Comparison of ENCODE assay signal across 15 cellular contexts in genomic region chr15:72338617-72339321, GRCh38. TPM values are rescaled to one million over a fixed set of nuclear protein-coding genes. Genes with fewer than 3 reads are reported as not detected.
A peak's percentile ranks its signal among the peaks of the same experiment; 100 is the strongest.
DNase-seq lines count a peak whose midpoint lies in the region; ATAC-seq, FAIRE-seq and TF ChIP-seq lines count a peak whose summit lies in the region.
"Had no signal": no experiment of that assay in that cellular context is flagged by ENCODE, and none has a peak within 500 bp of the region (broad histone marks: within the 10 kb centered on the region; RNA-seq: fewer than 3 reads in every experiment).

No MANE protein-coding gene starts in this region.

- CTCF ChIA-PET in A549 (lab: Yijun Ruan, JAX): interaction anchor here (0.8 to 6.2 kb wide), 10 partner anchors 15 to 743 kb away, joined by 3 to 39 read pairs (median 3); no protein-coding TSS in a partner anchor
- CTCF ChIA-PET in IMR-90 (lab: Yijun Ruan, JAX): interaction anchor here (1.5 kb wide), 1 partner anchor 26 kb away, joined by 3 read pairs; no protein-coding TSS in a partner anchor

- TF ChIP-seq POLR2A in A549 (IDR thresholded peaks at IDR 0.05; ENCODE audit: low read length) (no peak), IMR-90 (IDR thresholded peaks at IDR 0.05; ENCODE audit: low read depth, low read length) (no peak), esophagus squamous epithelium (IDR thresholded peaks at IDR 0.05) (no peak)

- DNase-seq in A549 (ENCODE audit: low read depth in 1 of 2, low spot score in 1 of 2) (peak in 1 of 2 experiments; percentile 42), IMR-90 (peak; percentile 93), esophagus squamous epithelium (lab: John Stamatoyannopoulos, UW) (no peak), T-helper 9 cell (no peak), NCI-H345 (lab: John Stamatoyannopoulos, UW) (no peak), type B pancreatic cell (ENCODE audit: extremely low spot score, unreplicated experiment) (no peak), SW480 (ENCODE audit: low spot score) (no peak)
- DNase-seq: islet precursor cell, NCI-H526 treated with DMSO at 0.1 percent for 48 hours, occipital lobe had no signal

- H3K4me2 ChIP-seq in A549 (peak overlapping the region; percentile 71), IMR-90 (ENCODE audit: low read depth, low read length) (peak overlapping the region; percentile 49)
- H3K4me2 ChIP-seq: BLaER1 had no signal

- in situ Hi-C loops in IMR-90 (cut with MboI; ENCODE audit: low sequenced_read_pairs): no loop called here

- no peaks in the 10 kb centered on the region for H3K79me1 ChIP-seq in IMR-90 (ENCODE audit: low read depth in 1 of 2, low read length in 2 of 2)

- H2AK9ac ChIP-seq in IMR-90 (replicated peaks; ENCODE audit: low read depth, low read length, poor library complexity): no peak overlapping the region

- peak overlapping the region; percentile 95 for H2BK5ac ChIP-seq in IMR-90 (ENCODE audit: low read depth, low read length, poor library complexity, severe bottlenecking)

- POLR2A ChIA-PET in A549 (lab: Yijun Ruan, JAX) (interaction anchor here (0.5 to 2.7 kb wide), 4 partner anchors 26 to 135 kb away, joined by 4 to 16 read pairs (median 8); partner anchors contain the start of genes HEXA and PKM), IMR-90 (lab: Charles Lee; ENCODE audit: unreplicated experiment) (no interaction called here)

- 0 out of 2 replicates have a peak overlapping the region, but pooled peaks have one; percentile 65 for H3K56ac ChIP-seq in IMR-90 (ENCODE audit: extremely low read depth, insufficient read depth, low read length)

- no peaks in the 10 kb centered on the region for H3K4me1 Mint-ChIP-seq in type B pancreatic cell (ENCODE audit: unreplicated experiment)

- peaks cover 4% of the 10 kb centered on the region for H3K9me1 ChIP-seq in IMR-90 (ENCODE audit: insufficient read depth, low read length)

- no peak overlapping the region; the same call in 1 of the 2 replicates for H4K91ac ChIP-seq in IMR-90 (ENCODE audit: insufficient read depth, low read depth, low read length)

- peak in 1 of 2 experiments; percentile 59; a peak in 1 of 5 replicates for TF ChIP-seq EP300 in A549 (IDR thresholded peaks at IDR 0.05)

- 85% methylated on average over 9 of the region's 9 CpGs for WGBS in A549 (ENCODE audit: missing lambda C conversion rate)
- WGBS in IMR-90 (ENCODE audit: extremely low coverage in 2 of 2, insufficient read length in 1 of 2), 2 experiments: 0% methylated on average over 1 of the region's 9 CpGs; no CpG with 5 or more reads in 1 of the 2 experiments
- 65 to 72% methylated on average over 9 of the region's 9 CpGs for WGBS in esophagus squamous epithelium, 2 donors

- no peak overlapping the region for H3K4me3 ChIP-seq in A549
- H3K4me3 ChIP-seq in IMR-90 (ENCODE audit: insufficient read depth, low read depth, low read length): no peak overlapping the region
- H3K4me3 ChIP-seq in esophagus squamous epithelium: no peak overlapping the region
- H3K4me3 ChIP-seq in muscle layer of colon (ENCODE audit: low read depth in 1 of 2, low read length in 2 of 2): no peak overlapping the region
- H3K4me3 ChIP-seq: BLaER1 had no signal

- no peaks in the 10 kb centered on the region for H3K27me3 ChIP-seq in IMR-90 (ENCODE audit: control insufficient read depth, insufficient read depth, low read length)
- H3K27me3 ChIP-seq in esophagus squamous epithelium: no peaks in the 10 kb centered on the region
- no peaks in the 10 kb centered on the region for H3K27me3 ChIP-seq in muscle layer of colon (ENCODE audit: control insufficient read depth in 1 of 2, insufficient read depth in 2 of 2, low read length in 2 of 2)
- H3K27me3 ChIP-seq: BLaER1 had no signal

- H4K5ac ChIP-seq in IMR-90 (ENCODE audit: low read depth, low read length): peak overlapping the region; percentile 19

- H4K8ac ChIP-seq in IMR-90 (ENCODE audit: low read depth in 2 of 2, low read length in 2 of 2): peak overlapping the region in 1 of 2 experiments; percentile 74; a peak in 2 of 4 replicates

- peaks cover 18% of the 10 kb centered on the region for H4K20me1 ChIP-seq in IMR-90 (ENCODE audit: insufficient read depth, low read length)
- H4K20me1 ChIP-seq: BLaER1 had no signal

- peak overlapping the region; percentile 79 for H2BK20ac ChIP-seq in IMR-90 (ENCODE audit: low read depth, low read length)

- H2AFZ ChIP-seq in IMR-90 (replicated peaks; ENCODE audit: low read length, poor library complexity): peak overlapping the region; percentile 1

- H3K9ac ChIP-seq in IMR-90 (ENCODE audit: low read depth, low read length) (0 out of 2 replicates have a peak overlapping the region, but pooled peaks have one; percentile 12), muscle layer of colon (ENCODE audit: low read length) (no peak overlapping the region)
- H3K9ac ChIP-seq: BLaER1 had no signal

- ATAC-seq in A549: peak; percentile 36 to 46; a peak in 5 of 6 replicates
- peak; percentile 83 for ATAC-seq in IMR-90 (ENCODE audit: low read depth)
- ATAC-seq: HCT116 had no signal

- peak overlapping the region; percentile 89; the same call in 1 of the 2 replicates for H2AK5ac ChIP-seq in IMR-90 (ENCODE audit: low read depth, low read length)

- H3K27ac ChIP-seq in A549 (peak overlapping the region; percentile 83 to 84), IMR-90 (ENCODE audit: insufficient read depth, low read length) (peak overlapping the region; percentile 74; the same call in 1 of the 2 replicates), esophagus squamous epithelium (peak overlapping the region; percentile 40 to 93 (median 76)), muscle layer of colon (ENCODE audit: low read depth, low read length) (peak overlapping the region; percentile 55)
- H3K27ac ChIP-seq: BLaER1 had no signal

- H3K9me3 Mint-ChIP-seq in type B pancreatic cell: no peaks in the 10 kb centered on the region

- no TSS peak for BruUV-seq in IMR-90 (replicated peaks; lab: Mats Ljungman, UMichigan)

- H3K4me3 Mint-ChIP-seq in type B pancreatic cell: no peak overlapping the region

- H2BK120ac ChIP-seq in IMR-90 (ENCODE audit: low read depth, low read length): peak overlapping the region; percentile 76

- no peak for TF ChIP-seq CTCF in A549 (IDR thresholded peaks at IDR 0.05)
- no peak for TF ChIP-seq CTCF in IMR-90 (conservative IDR thresholded peaks at IDR 0.05; ENCODE audit: low read depth, low read length)
- TF ChIP-seq CTCF in esophagus squamous epithelium (IDR thresholded peaks at IDR 0.05): no peak
- TF ChIP-seq CTCF in type B pancreatic cell (conservative IDR thresholded peaks at IDR 0.05): no peak

- no peaks in the 10 kb centered on the region for H3K9me3 ChIP-seq in A549
- H3K9me3 ChIP-seq in IMR-90 (ENCODE audit: control insufficient read depth, insufficient read depth, low read length): no peaks in the 10 kb centered on the region
- no peaks in the 10 kb centered on the region for H3K9me3 ChIP-seq in esophagus squamous epithelium
- no peaks in the 10 kb centered on the region for H3K9me3 ChIP-seq in muscle layer of colon (ENCODE audit: low read length)

- peak overlapping the region; percentile 89 for H3K23ac ChIP-seq in IMR-90 (ENCODE audit: low read depth, low read length)

- dilution Hi-C loops in IMR-90 (cut with HindIII; ENCODE audit: low sequenced_read_pairs, unreplicated experiment): no loop called here

- H3K36me3 ChIP-seq in IMR-90 (ENCODE audit: control insufficient read depth, insufficient read depth, low read length) (peaks cover 5% of the 10 kb centered on the region), esophagus squamous epithelium (peaks cover 0 to 25% (median 0%) of the 10 kb centered on the region in 3 donors), muscle layer of colon (ENCODE audit: insufficient read depth, low read length) (peaks cover 7% of the 10 kb centered on the region)

- TF ChIP-seq RAD21 in A549 (conservative IDR thresholded peaks at IDR 0.05 in 1 of 2, IDR thresholded peaks at IDR 0.05 in 1 of 2) (no peak), IMR-90 (IDR thresholded peaks at IDR 0.05; ENCODE audit: low read length) (no peak)

- H3K27me3 Mint-ChIP-seq in type B pancreatic cell: no peaks in the 10 kb centered on the region

- H3K27ac Mint-ChIP-seq in type B pancreatic cell: no peak overlapping the region

- peaks cover 34% of the 10 kb centered on the region for H3K4me1 ChIP-seq in A549
- peaks cover 6% of the 10 kb centered on the region for H3K4me1 ChIP-seq in IMR-90 (ENCODE audit: control insufficient read depth, insufficient read depth, low read length)
- peaks cover 0 to 12% (median 0%) of the 10 kb centered on the region in 3 donors for H3K4me1 ChIP-seq in esophagus squamous epithelium
- H3K4me1 ChIP-seq in muscle layer of colon (ENCODE audit: insufficient read depth, low read length): peaks cover 12% of the 10 kb centered on the region
- H3K4me1 ChIP-seq: BLaER1 had no signal

- H3K4ac ChIP-seq in IMR-90 (ENCODE audit: low read depth, low read length): peak overlapping the region; percentile 75

- no peak for FAIRE-seq in A549 (lab: Jason Lieb, UNC)

- intact Hi-C loops in IMR-90 (cut with micrococcal nuclease): loop anchor here (2.0 kb wide), 1 partner anchor 18 kb away; the partner anchor contains the start of gene CELF6
- intact Hi-C loops in esophagus squamous epithelium (cut with DNase I): no loop called here

- no peaks in the 10 kb centered on the region for H3K36me3 Mint-ChIP-seq in type B pancreatic cell

- H3K18ac ChIP-seq in IMR-90 (ENCODE audit: low read depth, low read length): peak overlapping the region; percentile 27

- 0 out of 3 replicates have a peak overlapping the region, but pooled peaks have one; percentile 27 for H2BK15ac ChIP-seq in IMR-90 (ENCODE audit: low read depth, low read length)

- peak overlapping the region; percentile 41; the same call in 1 of the 2 replicates for H3K14ac ChIP-seq in IMR-90 (replicated peaks; ENCODE audit: low read depth, low read length)

RNA-seq across cellular contexts. Expression of gene CELF6, which starts 18.8 kb away (rescaled TPM):
- polyA plus RNA-seq in A549 (2011; rRNA removed) (0.16 and 0.24 TPM in 2 replicates), A549 (2017; fragmentation: RNase III; extraction: RNeasy Plus Mini Kit Qiagen cat#74134 plus additional on column Dnase treatment) (0.14 TPM in 1 of 3 replicates, not detected in the others), IMR-90 (2012; rRNA removed) (0.06 and 0.07 TPM in 2 replicates)
- polyA plus RNA-seq in A549 (2012; cell fraction: cytosol; rRNA removed): 0.08 and 0.09 TPM in 2 replicates
- 0.44 and 1.9 TPM in 2 replicates for polyA plus RNA-seq in A549 (2012; cell fraction: nucleus; rRNA removed)
- polyA minus RNA-seq in A549 (2011; rRNA and poly(A)+ RNA removed): 0.08 and 0.19 TPM in 2 replicates
- total RNA-seq in IMR-90 (2012; rRNA removed) (not detected in 2 replicates), esophagus squamous epithelium (under 1 TPM in 3 of 4 donors, not detected in 1; 0.31 to 0.82 (median 0.76) TPM), type B pancreatic cell (ENCODE audit: low replicate concordance) (0.45 and 1.9 TPM in 2 replicates)
- not detected in 2 replicates for polyA plus RNA-seq in IMR-90 (2012; cell fraction: cytosol; rRNA removed)
- 0.65 and 0.78 TPM in 2 replicates for polyA plus RNA-seq in IMR-90 (2012; cell fraction: nucleus; rRNA removed; ENCODE audit: low replicate concordance)

RNA-seq across cellular contexts. Expression of gene HEXA, which starts 37.0 kb away (rescaled TPM):
- polyA plus RNA-seq in A549 (2011; rRNA removed): 148 and 180 TPM in 2 replicates
- polyA plus RNA-seq in A549 (2012; cell fraction: cytosol; rRNA removed): 84.9 and 95.8 TPM in 2 replicates
- 183 and 216 TPM in 2 replicates for polyA plus RNA-seq in A549 (2012; cell fraction: nucleus; rRNA removed)
- 104 to 112 TPM (median 106 TPM) in 3 replicates for polyA plus RNA-seq in A549 (2017; fragmentation: RNase III; extraction: RNeasy Plus Mini Kit Qiagen cat#74134 plus additional on column Dnase treatment)
- 87.7 and 107 TPM in 2 replicates for polyA minus RNA-seq in A549 (2011; rRNA and poly(A)+ RNA removed)
- total RNA-seq in IMR-90 (2012; rRNA removed): 17.5 and 19.4 TPM in 2 replicates
- polyA plus RNA-seq in IMR-90 (2012; rRNA removed): 103 and 115 TPM in 2 replicates
- 63.3 and 67.6 TPM in 2 replicates for polyA plus RNA-seq in IMR-90 (2012; cell fraction: cytosol; rRNA removed)
- polyA plus RNA-seq in IMR-90 (2012; cell fraction: nucleus; rRNA removed; ENCODE audit: low replicate concordance): 96.3 and 166 TPM in 2 replicates
- 10 to 100 TPM; 12.8 to 51.1 (median 28.4) TPM for total RNA-seq in esophagus squamous epithelium
- 91.3 and 101 TPM in 2 replicates for total RNA-seq in type B pancreatic cell (ENCODE audit: low replicate concordance)

RNA-seq across cellular contexts. Expression of gene TMEM202, which starts 59.3 kb away (rescaled TPM):
- polyA plus RNA-seq in A549 (2011; rRNA removed) (not detected in 2 replicates), A549 (2017; fragmentation: RNase III; extraction: RNeasy Plus Mini Kit Qiagen cat#74134 plus additional on column Dnase treatment) (not detected in 3 replicates), IMR-90 (2012; rRNA removed) (not detected in 2 replicates)
- not detected in 2 replicates for polyA plus RNA-seq in A549 (2012; cell fraction: cytosol; rRNA removed)
- polyA plus RNA-seq in A549 (2012; cell fraction: nucleus; rRNA removed): not detected in 2 replicates
- not detected in 2 replicates for polyA minus RNA-seq in A549 (2011; rRNA and poly(A)+ RNA removed)
- total RNA-seq in IMR-90 (2012; rRNA removed) (not detected in 2 replicates), esophagus squamous epithelium (not detected), type B pancreatic cell (ENCODE audit: low replicate concordance) (not detected in 2 replicates)
- not detected in 2 replicates for polyA plus RNA-seq in IMR-90 (2012; cell fraction: cytosol; rRNA removed)
- not detected in 2 replicates for polyA plus RNA-seq in IMR-90 (2012; cell fraction: nucleus; rRNA removed; ENCODE audit: low replicate concordance)
- total RNA-seq: activated CD8-positive, alpha-beta memory T cell treated with anti-CD3 and anti-CD28 coated beads for 36 hours; occipital lobe had no signal
- polyA plus RNA-seq: adipose tissue had no signal
